Comparison of ENCODE assay signal across 13 cellular contexts in the genomic region with DNA sequence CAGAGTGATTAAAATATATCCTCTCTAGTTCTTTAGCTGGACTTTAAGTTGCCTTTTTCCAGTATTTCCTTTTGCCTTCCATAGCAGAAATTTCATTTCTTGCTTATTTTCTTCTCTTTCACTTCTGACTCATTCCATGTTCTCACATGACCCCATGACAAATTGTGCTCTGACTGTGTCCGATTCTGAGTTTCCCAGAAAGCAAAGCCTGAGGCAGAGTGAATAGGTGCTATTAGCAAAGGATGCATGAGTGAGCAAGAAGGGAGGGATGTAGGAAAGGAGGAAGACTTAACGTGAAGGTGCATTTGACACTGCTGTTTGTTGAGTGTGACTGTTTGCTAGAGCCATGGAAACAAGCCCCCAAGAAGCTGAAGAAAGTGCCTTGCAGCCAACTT.
A peak's percentile ranks its signal among the peaks of the same experiment; 100 is the strongest.
DNase-seq lines count a peak whose midpoint lies in the region; ATAC-seq and TF ChIP-seq lines count a peak whose summit lies in the region.
"Had no signal": no experiment of that assay in that cellular context is flagged by ENCODE, and none has a peak within 500 bp of the region (broad histone marks: within the 10 kb centered on the region; RNA-seq: fewer than 3 reads in every experiment).

No MANE protein-coding gene starts in this region.

- no peak for TF ChIP-seq POLR2A in erythroblast (IDR thresholded peaks at IDR 0.05; ENCODE audit: low read length)

- DNase-seq in H4 (ENCODE audit: low spot score), result peak; percentile 35
- peak; percentile 87 for DNase-seq in SK-MEL-5 (ENCODE audit: low read depth, low spot score)
- DNase-seq in fibroblast of mammary gland (ENCODE audit: low read depth), result peak; percentile 89
- DNase-seq in omental fat pad (ENCODE audit: low spot score), result no peak
- no peak for DNase-seq in NCI-H2081 (lab: John Stamatoyannopoulos, UW)
- no peak for DNase-seq in erythroblast (lab: John Stamatoyannopoulos, UW)
- DNase-seq in SW 1271 (lab: John Stamatoyannopoulos, UW), result no peak
- DNase-seq in germinal center (ENCODE audit: low spot score), result no peak
- DNase-seq: DMS153, endodermal cell, NCI-H1105, NCI-H526 treated with DMSO at 0.1 percent for 48 hours, ovary had no signal

- H3K4me3 ChIP-seq in fibroblast of mammary gland (ENCODE audit: control insufficient read depth, low read depth, low read length), result no peak overlapping the region
- H3K4me3 ChIP-seq: ovary had no signal

- ATAC-seq in omental fat pad (ENCODE audit: low FRiP score), result peak; percentile 81

- TF ChIP-seq CTCF in fibroblast of mammary gland (conservative IDR thresholded peaks at IDR 0.05; ENCODE audit: control insufficient read depth, insufficient read depth, low read depth, low read length) (no peak), omental fat pad (IDR thresholded peaks at IDR 0.05) (no peak)

- in situ Hi-C loops in SK-MEL-5 (cut with HindIII; ENCODE audit: low pct_unique_long_range_greater_than_20kb, low sequenced_read_pairs), result no loop called here

Comparison
In these comparisons a context has a peak if more than half of its experiments do, and no peak if none do; other contexts are left out.
1. DNase-seq: peak in H4 (single experiment), SK-MEL-5 (single experiment) and fibroblast of mammary gland (single experiment); none in omental fat pad (single experiment), NCI-H2081 (0 of 2), erythroblast (0 of 2), SW 1271 (0 of 2) and germinal center (single experiment).